Comparison of ENCODE assay signal across 11 cellular contexts in genomic region chr1:210374600-210374953, GRCh38. TPM values are rescaled to one million over a fixed set of nuclear protein-coding genes. Genes with fewer than 3 reads are reported as not detected.
DNase-seq lines count a peak whose midpoint lies in the region; ATAC-seq and TF ChIP-seq lines count a peak whose summit lies in the region.
"Had no signal": no experiment of that assay in that cellular context is flagged by ENCODE, and none has a peak within 500 bp of the region (broad histone marks: within the 10 kb centered on the region; RNA-seq: fewer than 3 reads in every experiment).

No MANE protein-coding gene starts in this region.

- H3K36me3 ChIP-seq in mammary epithelial cell (ENCODE audit: insufficient read depth, low read length), result no peaks in the 10 kb centered on the region
- H3K36me3 ChIP-seq: transverse colon had no signal

- dilution Hi-C loops in mammary epithelial cell (cut with HindIII; ENCODE audit: low sequenced_read_pairs), result no loop called here

- intact Hi-C loops in mammary epithelial cell (cut with micrococcal nuclease) (loop anchor here (1.0 to 5.0 kb wide), 3 partner anchors 26 to 232 kb away; no protein-coding TSS in a partner anchor), posterior vena cava (cut with DNase I) (no loop called here)

- H3K9me3 Mint-ChIP-seq in activated CD4-positive, alpha-beta T cell treated with anti-CD3 and anti-CD28 coated beads, Interleukin-2, amount 10 ng/mL, durations not matched to agents 7 days and 5 days, result no peaks in the 10 kb centered on the region
- H3K9me3 Mint-ChIP-seq in progenitor cell of endocrine pancreas (ENCODE audit: low read depth), result no peaks in the 10 kb centered on the region

- H2AFZ ChIP-seq in mammary epithelial cell (ENCODE audit: low read depth, low read length), result peak overlapping the region; percentile 12
- H2AFZ ChIP-seq: parathyroid adenoma had no signal

- CTCF ChIA-PET in activated CD4-positive, alpha-beta T cell treated with anti-CD3 and anti-CD28 coated beads, Interleukin-2, amount 10 ng/mL, durations not matched to agents 7 days and 5 days (lab: Charles Lee), result interaction anchor here (0.7 to 3.2 kb wide), 15 partner anchors 9 to 514 kb away, joined by 3 to 18 read pairs (median 4); no protein-coding TSS in a partner anchor
- CTCF ChIA-PET in mammary epithelial cell (lab: Charles Lee; ENCODE audit: low non-redundant PET), result interaction anchor here (0.6 to 1.1 kb wide), 5 partner anchors 11 to 884 kb away, joined by 3 to 17 read pairs (median 7); no protein-coding TSS in a partner anchor

- H3K27ac Mint-ChIP-seq in activated CD4-positive, alpha-beta T cell treated with anti-CD3 and anti-CD28 coated beads, Interleukin-2, amount 10 ng/mL, durations not matched to agents 7 days and 5 days, result peak overlapping the region; percentile 79
- H3K27ac Mint-ChIP-seq in progenitor cell of endocrine pancreas, result peak overlapping the region; percentile 97

- no peaks in the 10 kb centered on the region for H3K79me2 ChIP-seq in mammary epithelial cell (ENCODE audit: insufficient read depth, low read length)
- H3K79me2 ChIP-seq: parathyroid adenoma had no signal

- H3K9ac ChIP-seq in mammary epithelial cell (ENCODE audit: insufficient read depth, low read length), result no peak overlapping the region
- H3K9ac ChIP-seq: parathyroid adenoma had no signal

- peak overlapping the region; percentile 99 for H3K27ac ChIP-seq in mammary epithelial cell (ENCODE audit: insufficient read depth, low read depth, low read length)
- H3K27ac ChIP-seq: parathyroid adenoma had no signal

- no peaks in the 10 kb centered on the region for H4K20me1 ChIP-seq in mammary epithelial cell (ENCODE audit: insufficient read depth, low read length)

- in situ Hi-C loops in mammary epithelial cell (cut with MboI; ENCODE audit: low sequenced_read_pairs in 2 of 2), result no loop called here

- H3K4me1 ChIP-seq in mammary epithelial cell (ENCODE audit: insufficient read depth, low read length), result peaks cover 4% of the 10 kb centered on the region
- H3K4me1 ChIP-seq: parathyroid adenoma, transverse colon had no signal

- no peak overlapping the region for H3K4me2 ChIP-seq in mammary epithelial cell (ENCODE audit: insufficient read depth, low read depth, low read length)

- POLR2A ChIA-PET in activated CD4-positive, alpha-beta T cell treated with anti-CD3 and anti-CD28 coated beads, Interleukin-2, amount 10 ng/mL, durations not matched to agents 7 days and 5 days (lab: Charles Lee), result interaction anchor here (0.6 to 1.4 kb wide), 4 partner anchors 14 to 42 kb away, joined by 3 to 9 read pairs (median 6); no protein-coding TSS in a partner anchor

- no peak for TF ChIP-seq CTCF in mammary epithelial cell (conservative IDR thresholded peaks at IDR 0.05 in 1 of 2, IDR thresholded peaks at IDR 0.05 in 1 of 2; ENCODE audit: extremely low read depth in 1 of 2, insufficient read depth in 1 of 2, low read depth in 1 of 2, low read length in 2 of 2)
- TF ChIP-seq CTCF in progenitor cell of endocrine pancreas (IDR thresholded peaks at IDR 0.05; ENCODE audit: unreplicated experiment), result no peak

- H3K4me3 Mint-ChIP-seq in activated CD4-positive, alpha-beta T cell treated with anti-CD3 and anti-CD28 coated beads, Interleukin-2, amount 10 ng/mL, durations not matched to agents 7 days and 5 days, result no peak overlapping the region
- H3K4me3 Mint-ChIP-seq in progenitor cell of endocrine pancreas (ENCODE audit: low read depth), result no peak overlapping the region

- WGBS in mammary epithelial cell (ENCODE audit: low coverage, missing lambda C conversion rate), result 35% methylated on average over 4 of the region's 4 CpGs

- DNase-seq in activated CD4-positive, alpha-beta T cell treated with anti-CD3 and anti-CD28 coated beads, Interleukin-2, amount 10 ng/mL, durations not matched to agents 7 days and 5 days, result no peak
- DNase-seq in activated CD4-positive, alpha-beta T cell treated with anti-CD3 and anti-CD28 coated beads for 4 hours, result no peak
- DNase-seq in LHCN-M2 (ENCODE audit: low read depth), result peak; percentile 29
- no peak for DNase-seq in mammary epithelial cell
- no peak for DNase-seq in progenitor cell of endocrine pancreas (ENCODE audit: low spot score, unreplicated experiment)
- no peak for DNase-seq in stimulated activated CD4-positive, alpha-beta T cell treated with anti-CD3 and anti-CD28 coated beads, Interleukin-4, amount 100 ng/mL, for 24 hours
- no peak for DNase-seq in posterior vena cava (ENCODE audit: low spot score)
- DNase-seq: kidney had no signal

- ATAC-seq in HG03565 (IDR thresholded peaks at IDR 0.05; ENCODE audit: unreplicated experiment), result no peak

- no peaks in the 10 kb centered on the region for H3K27me3 ChIP-seq in mammary epithelial cell (ENCODE audit: insufficient read depth, low read length)
- H3K27me3 ChIP-seq: transverse colon had no signal

- H3K4me3 ChIP-seq in mammary epithelial cell (replicated peaks in 1 of 3; ENCODE audit: insufficient read depth in 1 of 3, low read depth in 2 of 3, low read length in 3 of 3), result no peak overlapping the region
- H3K4me3 ChIP-seq: transverse colon had no signal

- BruUV-seq in mammary epithelial cell (replicated peaks; lab: Mats Ljungman, UMichigan), result no TSS peak

- no peaks in the 10 kb centered on the region for H3K9me3 ChIP-seq in mammary epithelial cell (replicated peaks; ENCODE audit: insufficient read depth, low read length)
- H3K9me3 ChIP-seq: transverse colon had no signal

- no peaks in the 10 kb centered on the region for H3K36me3 Mint-ChIP-seq in activated CD4-positive, alpha-beta T cell treated with anti-CD3 and anti-CD28 coated beads, Interleukin-2, amount 10 ng/mL, durations not matched to agents 7 days and 5 days (ENCODE audit: low read depth)
- no peaks in the 10 kb centered on the region for H3K36me3 Mint-ChIP-seq in progenitor cell of endocrine pancreas (ENCODE audit: insufficient read depth)

- peaks cover 3% of the 10 kb centered on the region for H3K27me3 Mint-ChIP-seq in activated CD4-positive, alpha-beta T cell treated with anti-CD3 and anti-CD28 coated beads, Interleukin-2, amount 10 ng/mL, durations not matched to agents 7 days and 5 days
- H3K27me3 Mint-ChIP-seq in progenitor cell of endocrine pancreas, result no peaks in the 10 kb centered on the region

- H3K4me1 Mint-ChIP-seq in activated CD4-positive, alpha-beta T cell treated with anti-CD3 and anti-CD28 coated beads, Interleukin-2, amount 10 ng/mL, durations not matched to agents 7 days and 5 days, result peaks cover 19% of the 10 kb centered on the region
- H3K4me1 Mint-ChIP-seq in progenitor cell of endocrine pancreas (ENCODE audit: low read depth), result peaks cover 32% of the 10 kb centered on the region

RNA-seq across cellular contexts. Expression of gene HHAT, which starts 45.9 kb away (rescaled TPM):
- 1 to 10 TPM; 1.3 to 1.5 TPM for total RNA-seq in activated CD4-positive, alpha-beta T cell treated with anti-CD3 and anti-CD28 coated beads, Interleukin-2, amount 10 ng/mL, durations not matched to agents 7 days and 5 days
- total RNA-seq in LHCN-M2 (2014; rRNA removed), result 24.6 and 28.1 TPM in 2 replicates
- polyA plus RNA-seq in LHCN-M2 (2012), result 11.9 TPM
- total RNA-seq in mammary epithelial cell, result 1 to 10 TPM; 1.8 to 9.8 TPM
- 1.8 TPM for polyA plus RNA-seq in mammary epithelial cell
- not detected for polyA minus RNA-seq in mammary epithelial cell
- 13.7 and 14.7 TPM in 2 replicates for total RNA-seq in progenitor cell of endocrine pancreas
- 1 to 10 TPM; 1.5 to 1.7 TPM for total RNA-seq in posterior vena cava
